ENCODE assay signal across 18 cellular contexts in the genomic region with DNA sequence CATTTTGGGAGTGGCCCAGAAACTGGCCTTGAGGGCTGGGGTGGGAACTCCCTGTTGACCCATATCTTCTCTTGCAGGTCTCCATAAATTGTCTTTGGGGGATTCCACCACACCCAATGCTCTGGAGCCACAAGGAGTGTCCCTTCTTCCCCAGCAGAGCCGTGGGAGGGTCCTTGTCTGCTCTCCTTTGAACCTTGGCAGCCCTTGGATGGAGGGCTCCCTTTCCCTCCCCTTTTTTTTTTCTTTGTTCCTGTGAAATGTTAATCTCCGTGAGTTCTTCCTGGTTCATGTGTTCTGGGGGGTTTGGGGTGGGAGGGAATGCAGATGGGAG. TPM values are rescaled to one million over a fixed set of nuclear protein-coding genes. Genes with fewer than 3 reads are reported as not detected.
DNase-seq lines count a peak whose midpoint lies in the region; ATAC-seq, FAIRE-seq and TF ChIP-seq lines count a peak whose summit lies in the region.
"Had no signal": no experiment of that assay in that cellular context is flagged by ENCODE, and none has a peak within 500 bp of the region (broad histone marks: within the 10 kb centered on the region; RNA-seq: fewer than 3 reads in every experiment).

No MANE protein-coding gene starts in this region.

- peaks cover 10% of the 10 kb centered on the region; the same call in 1 of the 2 replicates for H3K4me1 ChIP-seq in PC-3 (ENCODE audit: insufficient read depth, low read length)
- peaks cover 1% of the 10 kb centered on the region for H3K4me1 ChIP-seq in endothelial cell of umbilical vein (ENCODE audit: control insufficient read depth, extremely low read depth, insufficient read depth, low read length)
- peaks cover 20 to 25% of the 10 kb centered on the region in 2 donors for H3K4me1 ChIP-seq in gastrocnemius medialis

- no peak overlapping the region for H3K4me3 ChIP-seq in PC-3 (ENCODE audit: low read length)
- no peak overlapping the region for H3K4me3 ChIP-seq in endothelial cell of umbilical vein (replicated peaks in 1 of 3; ENCODE audit: insufficient read depth in 1 of 3, low read depth in 1 of 3, low read length in 3 of 3)
- H3K4me3 ChIP-seq in gastrocnemius medialis: no peak overlapping the region
- H3K4me3 ChIP-seq: psoas muscle had no signal

- intact Hi-C loops in PC-3 (cut with micrococcal nuclease): loop anchor here (10.0 kb wide), 1 partner anchor 54 kb away; no protein-coding TSS in a partner anchor
- intact Hi-C loops in endothelial cell of umbilical vein (cut with micrococcal nuclease): loop anchor here (10.0 kb wide), 1 partner anchor 64 kb away; the partner anchor contains the start of gene ZG16B
- intact Hi-C loops in gastrocnemius medialis (cut with DNase I; ENCODE audit: low total_unique reads): no loop called here

- in situ Hi-C loops in gastrocnemius medialis (cut with MboI; ENCODE audit: low sequenced_read_pairs in 4 of 4): no loop called here

- H3K4me2 ChIP-seq in PC-3 (ENCODE audit: low read length) (no peak overlapping the region), endothelial cell of umbilical vein (ENCODE audit: insufficient read depth, low read length) (no peak overlapping the region)

- H3K79me2 ChIP-seq in PC-3 (ENCODE audit: low read length) (peaks cover 45% of the 10 kb centered on the region), endothelial cell of umbilical vein (ENCODE audit: control insufficient read depth, insufficient read depth, low read length) (peaks cover 33% of the 10 kb centered on the region)

- POLR2A ChIA-PET in PC-3 (lab: Charles Lee; ENCODE audit: unreplicated experiment) (no interaction called here), endothelial cell of umbilical vein (lab: Charles Lee) (no interaction called here)

- ATAC-seq in PC-3 (no peak), gastrocnemius medialis (no peak), HG03108 (IDR thresholded peaks at IDR 0.05; ENCODE audit: unreplicated experiment) (no peak), HG03175 (IDR thresholded peaks at IDR 0.05; ENCODE audit: unreplicated experiment) (no peak)

- H2AFZ ChIP-seq in PC-3 (ENCODE audit: low read length): no peak overlapping the region
- no peak overlapping the region for H2AFZ ChIP-seq in endothelial cell of umbilical vein (ENCODE audit: low read depth, low read length)

- no peaks in the 10 kb centered on the region for H3K9me2 ChIP-seq in PC-3 (replicated peaks; ENCODE audit: low read length)

- no peak for FAIRE-seq in endothelial cell of umbilical vein (lab: Jason Lieb, UNC)

- no peaks in the 10 kb centered on the region for H3K9me1 ChIP-seq in endothelial cell of umbilical vein (replicated peaks; ENCODE audit: control insufficient read depth, extremely low read depth, insufficient read depth, low read length)

- H3K9me3 ChIP-seq in PC-3 (ENCODE audit: low read length) (no peaks in the 10 kb centered on the region), endothelial cell of umbilical vein (replicated peaks; ENCODE audit: control insufficient read depth, insufficient read depth, low read length) (no peaks in the 10 kb centered on the region), gastrocnemius medialis (no peaks in the 10 kb centered on the region)
- H3K9me3 ChIP-seq: psoas muscle had no signal

- CTCF ChIA-PET in PC-3 (lab: Charles Lee) (no interaction called here), endothelial cell of umbilical vein (lab: Charles Lee) (no interaction called here)

- no peak overlapping the region for H3K27ac ChIP-seq in PC-3 (ENCODE audit: low read length)
- H3K27ac ChIP-seq in endothelial cell of umbilical vein (ENCODE audit: insufficient read depth, low read depth, low read length): no peak overlapping the region
- peak overlapping the region in 3 of 4 donors; percentile 42 to 62 (median 53) for H3K27ac ChIP-seq in gastrocnemius medialis
- H3K27ac ChIP-seq: psoas muscle had no signal

- H3F3A ChIP-seq in PC-3 (ENCODE audit: low read length, unreplicated experiment): no peaks in the 10 kb centered on the region

- H3K27me3 ChIP-seq in PC-3 (ENCODE audit: low read length): no peaks in the 10 kb centered on the region
- no peaks in the 10 kb centered on the region for H3K27me3 ChIP-seq in endothelial cell of umbilical vein (ENCODE audit: control insufficient read depth in 2 of 2, insufficient read depth in 2 of 2, low read length in 2 of 2)
- H3K27me3 ChIP-seq in gastrocnemius medialis: no peaks in the 10 kb centered on the region

- TF ChIP-seq CTCF in GM12873 (IDR thresholded peaks at IDR 0.05; ENCODE audit: insufficient read depth, low read depth, low read length, missing control alignments) (peak; percentile 0), PC-3 (conservative IDR thresholded peaks at IDR 0.05; ENCODE audit: low read depth, low read length) (peak; percentile 7; the same call in 1 of the 2 replicates), endothelial cell of umbilical vein (IDR thresholded peaks at IDR 0.05; ENCODE audit: extremely low read depth in 1 of 2, insufficient read depth in 1 of 2, low read depth in 1 of 2, low read length in 2 of 2) (no peak), gastrocnemius medialis (IDR thresholded peaks at IDR 0.05 in 4 of 5, conservative IDR thresholded peaks at IDR 0.05 in 1 of 5) (no peak)

- H3K36me3 ChIP-seq in PC-3 (ENCODE audit: low read depth, low read length): peaks cover 41% of the 10 kb centered on the region
- peaks cover 29 to 67% of the 10 kb centered on the region in 2 experiments for H3K36me3 ChIP-seq in endothelial cell of umbilical vein (ENCODE audit: control insufficient read depth in 2 of 2, extremely low read depth in 1 of 2, insufficient read depth in 2 of 2, low read length in 2 of 2)
- peaks cover 15 to 84% of the 10 kb centered on the region in 2 donors for H3K36me3 ChIP-seq in gastrocnemius medialis

- DNase-seq in PC-3: no peak
- DNase-seq in endothelial cell of umbilical vein (ENCODE audit: low read depth, low spot score): no peak
- no peak for DNase-seq in gastrocnemius medialis
- no peak for DNase-seq in midbrain (lab: John Stamatoyannopoulos, UW)
- DNase-seq: activated naive CD4-positive, alpha-beta T cell treated with anti-CD3 and anti-CD28 coated beads, Interleukin-2, amount 10 ng/mL, durations not matched to agents 7 days and 5 days; GDM1; islet precursor cell; NCI-H1436; NCI-H446; OCI-M1 had no signal

- BruUV-seq in PC-3 (replicated peaks; lab: Mats Ljungman, UMichigan): no TSS peak
- no TSS peak for BruUV-seq in endothelial cell of umbilical vein (replicated peaks; lab: Mats Ljungman, UMichigan)

- H3K9ac ChIP-seq in PC-3 (ENCODE audit: low read length) (no peak overlapping the region), endothelial cell of umbilical vein (replicated peaks; ENCODE audit: extremely low read depth, insufficient read depth, low read length) (no peak overlapping the region)

- TF ChIP-seq POLR2A in endothelial cell of umbilical vein (IDR thresholded peaks at IDR 0.05; ENCODE audit: low read depth, low read length) (no peak), gastrocnemius medialis (IDR thresholded peaks at IDR 0.05) (no peak)

- H4K20me1 ChIP-seq in PC-3 (ENCODE audit: low read length) (peaks cover 15% of the 10 kb centered on the region; the same call in 1 of the 2 replicates), endothelial cell of umbilical vein (replicated peaks; ENCODE audit: control insufficient read depth, extremely low read depth, insufficient read depth, low read length) (no peaks in the 10 kb centered on the region)

- dilution Hi-C loops in endothelial cell of umbilical vein (cut with MboI; ENCODE audit: extremely low pct_ligation_motif_present, low sequenced_read_pairs): no loop called here

RNA-seq across cellular contexts. Expression of gene ELOB, which starts 6.3 kb away (rescaled TPM):
- total RNA-seq in PC-3 (2014; rRNA removed) (203 and 289 TPM in 2 replicates), endothelial cell of umbilical vein (158 and 251 TPM in 2 replicates), gastrocnemius medialis (100 to 1,000 TPM; 216 to 970 (median 375) TPM)
- 848 and 1,320 TPM in 2 replicates for polyA plus RNA-seq in endothelial cell of umbilical vein
- 272 and 281 TPM in 2 replicates for polyA plus RNA-seq in endothelial cell of umbilical vein (2011; cell fraction: cytosol; rRNA removed)
- polyA plus RNA-seq in endothelial cell of umbilical vein (2011; cell fraction: nucleus; rRNA removed): 65.8 and 77.0 TPM in 2 replicates
- polyA plus RNA-seq in endothelial cell of umbilical vein (2012): 209 and 341 TPM in 2 replicates
- 126 and 159 TPM in 2 replicates for polyA minus RNA-seq in endothelial cell of umbilical vein
- 101 TPM for polyA minus RNA-seq in endothelial cell of umbilical vein (2011; cell fraction: cytosol; rRNA and poly(A)+ RNA removed)
- polyA minus RNA-seq in endothelial cell of umbilical vein (2011; cell fraction: nucleus; rRNA and poly(A)+ RNA removed): 7.7 and 18.0 TPM in 2 replicates

RNA-seq across cellular contexts. Expression of gene PRSS33, which starts 16.6 kb away (rescaled TPM):
- total RNA-seq in PC-3 (2014; rRNA removed): 0.11 TPM in 1 of 2 replicates, not detected in the other
- not detected in 2 replicates for total RNA-seq in endothelial cell of umbilical vein
- polyA plus RNA-seq in endothelial cell of umbilical vein: not detected in 2 replicates
- not detected in 2 replicates for polyA plus RNA-seq in endothelial cell of umbilical vein (2011; cell fraction: cytosol; rRNA removed)
- polyA plus RNA-seq in endothelial cell of umbilical vein (2011; cell fraction: nucleus; rRNA removed): not detected in 2 replicates
- polyA plus RNA-seq in endothelial cell of umbilical vein (2012): not detected in 2 replicates
- polyA minus RNA-seq in endothelial cell of umbilical vein: not detected in 2 replicates
- polyA minus RNA-seq in endothelial cell of umbilical vein (2011; cell fraction: cytosol; rRNA and poly(A)+ RNA removed): not detected
- not detected in 2 replicates for polyA minus RNA-seq in endothelial cell of umbilical vein (2011; cell fraction: nucleus; rRNA and poly(A)+ RNA removed)
- not detected for total RNA-seq in gastrocnemius medialis
- total RNA-seq: CD4-positive, CD25-positive, alpha-beta regulatory T cell; glomerular endothelial cell; psoas muscle had no signal
- polyA plus RNA-seq: CD4-positive, CD25-positive, alpha-beta regulatory T cell; psoas muscle had no signal

RNA-seq across cellular contexts. Expression of gene SRRM2, which starts 18.3 kb away (rescaled TPM):
- total RNA-seq in PC-3 (2014; rRNA removed): 72.6 and 182 TPM in 2 replicates
- total RNA-seq in endothelial cell of umbilical vein: 483 and 492 TPM in 2 replicates
- polyA plus RNA-seq in endothelial cell of umbilical vein: 270 and 296 TPM in 2 replicates
- 169 and 220 TPM in 2 replicates for polyA plus RNA-seq in endothelial cell of umbilical vein (2011; cell fraction: cytosol; rRNA removed)
- polyA plus RNA-seq in endothelial cell of umbilical vein (2011; cell fraction: nucleus; rRNA removed): 1,376 and 1,655 TPM in 2 replicates
- 372 and 395 TPM in 2 replicates for polyA plus RNA-seq in endothelial cell of umbilical vein (2012)
- 229 and 305 TPM in 2 replicates for polyA minus RNA-seq in endothelial cell of umbilical vein
- polyA minus RNA-seq in endothelial cell of umbilical vein (2011; cell fraction: cytosol; rRNA and poly(A)+ RNA removed): 119 TPM
- 325 and 340 TPM in 2 replicates for polyA minus RNA-seq in endothelial cell of umbilical vein (2011; cell fraction: nucleus; rRNA and poly(A)+ RNA removed)
- 100 to 1,000 TPM; 151 to 205 (median 164) TPM for total RNA-seq in gastrocnemius medialis

RNA-seq across cellular contexts. Expression of gene PRSS41, which starts 27.5 kb away (rescaled TPM):
- total RNA-seq in PC-3 (2014; rRNA removed) (not detected in 2 replicates), endothelial cell of umbilical vein (not detected in 2 replicates), gastrocnemius medialis (not detected)
- polyA plus RNA-seq in endothelial cell of umbilical vein: not detected in 2 replicates
- polyA plus RNA-seq in endothelial cell of umbilical vein (2011; cell fraction: cytosol; rRNA removed): not detected in 2 replicates
- polyA plus RNA-seq in endothelial cell of umbilical vein (2011; cell fraction: nucleus; rRNA removed): not detected in 2 replicates
- not detected in 2 replicates for polyA plus RNA-seq in endothelial cell of umbilical vein (2012)
- not detected in 2 replicates for polyA minus RNA-seq in endothelial cell of umbilical vein
- not detected for polyA minus RNA-seq in endothelial cell of umbilical vein (2011; cell fraction: cytosol; rRNA and poly(A)+ RNA removed)
- polyA minus RNA-seq in endothelial cell of umbilical vein (2011; cell fraction: nucleus; rRNA and poly(A)+ RNA removed): not detected in 2 replicates
- total RNA-seq: activated CD8-positive, alpha-beta memory T cell treated with anti-CD3 and anti-CD28 coated beads for 36 hours; CD4-positive, CD25-positive, alpha-beta regulatory T cell; glomerular endothelial cell; psoas muscle had no signal
- polyA plus RNA-seq: CD4-positive, CD25-positive, alpha-beta regulatory T cell; psoas muscle; thymus had no signal

RNA-seq across cellular contexts. Expression of gene PRSS21, which starts 46.3 kb away (rescaled TPM):
- total RNA-seq in PC-3 (2014; rRNA removed): not detected in 2 replicates
- not detected in 2 replicates for total RNA-seq in endothelial cell of umbilical vein
- 0.19 and 0.28 TPM in 2 replicates for polyA plus RNA-seq in endothelial cell of umbilical vein
- polyA plus RNA-seq in endothelial cell of umbilical vein (2011; cell fraction: cytosol; rRNA removed): 0.12 and 0.23 TPM in 2 replicates
- not detected in 2 replicates for polyA plus RNA-seq in endothelial cell of umbilical vein (2011; cell fraction: nucleus; rRNA removed)
- polyA plus RNA-seq in endothelial cell of umbilical vein (2012): not detected in 2 replicates
- polyA minus RNA-seq in endothelial cell of umbilical vein: 0.63 and 2.7 TPM in 2 replicates
- polyA minus RNA-seq in endothelial cell of umbilical vein (2011; cell fraction: cytosol; rRNA and poly(A)+ RNA removed): 85.5 TPM
- 1.3 TPM in 1 of 2 replicates, not detected in the other for polyA minus RNA-seq in endothelial cell of umbilical vein (2011; cell fraction: nucleus; rRNA and poly(A)+ RNA removed)
- total RNA-seq in gastrocnemius medialis: not detected
- total RNA-seq: CD4-positive, CD25-positive, alpha-beta regulatory T cell; glomerular endothelial cell; psoas muscle had no signal

Comparison
In these comparisons a context has a peak if more than half of its experiments do, and no peak if none do; other contexts are left out.
1. CTCF ChIP-seq: peak in GM12873 (single experiment) and PC-3 (single experiment); none in endothelial cell of umbilical vein (0 of 2) and gastrocnemius medialis (0 of 5).
2. H3K27ac ChIP-seq: peak in gastrocnemius medialis (3 of 4); none in PC-3 (single experiment) and endothelial cell of umbilical vein (single experiment).